16 cellular contexts compared by ENCODE assay signal in genomic region chr21:36512971-36513370, GRCh38. TPM values are rescaled to one million over a fixed set of nuclear protein-coding genes. Genes with fewer than 3 reads are reported as not detected.
DNase-seq lines count a peak whose midpoint lies in the region; ATAC-seq and TF ChIP-seq lines count a peak whose summit lies in the region.
"Had no signal": no experiment of that assay in that cellular context is flagged by ENCODE, and none has a peak within 500 bp of the region (broad histone marks: within the 10 kb centered on the region; RNA-seq: fewer than 3 reads in every experiment).

No MANE protein-coding gene starts in this region.

- no peak overlapping the region for H2AFZ ChIP-seq in Karpas-422 (ENCODE audit: low read length)
- H2AFZ ChIP-seq in neural progenitor cell (replicated peaks), result peak overlapping the region; percentile 21

- H4K20me1 ChIP-seq in BLaER1 treated with 17β-estradiol and CSF1 and Interleukin-3, amounts not matched to agents 10 nM and 100 nM, result no peaks in the 10 kb centered on the region
- no peaks in the 10 kb centered on the region for H4K20me1 ChIP-seq in Karpas-422 (ENCODE audit: insufficient read depth, low read depth, low read length)
- H4K20me1 ChIP-seq in neural progenitor cell (ENCODE audit: low read depth), result no peaks in the 10 kb centered on the region

- peaks cover 0 to 50% (median 33%) of the 10 kb centered on the region in 10 experiments; a peak in 15 of 20 replicates for H3K4me1 ChIP-seq in BLaER1 treated with 17β-estradiol and CSF1 and Interleukin-3, amounts not matched to agents 10 nM and 100 nM
- H3K4me1 ChIP-seq in Karpas-422 (ENCODE audit: low read length) (peaks cover 31% of the 10 kb centered on the region), neural progenitor cell (no peaks in the 10 kb centered on the region), right atrium auricular region (no peaks in the 10 kb centered on the region)
- H3K4me1 ChIP-seq: BE2C had no signal

- no peaks in the 10 kb centered on the region for H3F3A ChIP-seq in neural progenitor cell (ENCODE audit: low read depth)

- H3K9me3 Mint-ChIP-seq in WTC11 (peaks cover 5% of the 10 kb centered on the region), neural progenitor cell (peaks cover 3% of the 10 kb centered on the region)
- H3K9me3 Mint-ChIP-seq: HFFc6 had no signal

- peaks cover 0 to 21% (median 7%) of the 10 kb centered on the region in 11 experiments; a peak in 7 of 22 replicates for H3K9me3 ChIP-seq in BLaER1 treated with 17β-estradiol and CSF1 and Interleukin-3, amounts not matched to agents 10 nM and 100 nM (replicated peaks in 1 of 11)
- H3K9me3 ChIP-seq in Karpas-422 (ENCODE audit: low read length), result no peaks in the 10 kb centered on the region
- H3K9me3 ChIP-seq in neural progenitor cell (ENCODE audit: low read depth), result no peaks in the 10 kb centered on the region
- no peaks in the 10 kb centered on the region for H3K9me3 ChIP-seq in right atrium auricular region
- H3K9me3 ChIP-seq: BE2C, Caco-2 had no signal

- 0 out of 2 replicates have a peak, but pooled peaks cover 2% of the 10 kb centered on the region for H3K36me3 Mint-ChIP-seq in WTC11
- no peaks in the 10 kb centered on the region for H3K36me3 Mint-ChIP-seq in neural progenitor cell
- H3K36me3 Mint-ChIP-seq: CD8-positive, alpha-beta memory T cell had no signal

- ATAC-seq in WTC11 (no peak), GM18909 (IDR thresholded peaks at IDR 0.05; ENCODE audit: poor library complexity, unreplicated experiment) (no peak)

- H3K4me1 Mint-ChIP-seq in WTC11, result peaks cover 6% of the 10 kb centered on the region; the same call in 1 of the 2 replicates
- peaks cover 4% of the 10 kb centered on the region for H3K4me1 Mint-ChIP-seq in neural progenitor cell
- H3K4me1 Mint-ChIP-seq: CD8-positive, alpha-beta memory T cell had no signal

- DNase-seq in Karpas-422, result peak; percentile 29
- no peak for DNase-seq in WTC11 (ENCODE audit: low spot score)
- DNase-seq in neural progenitor cell (ENCODE audit: low spot score), result no peak
- DNase-seq in right atrium auricular region (ENCODE audit: low spot score), result no peak
- no peak for DNase-seq in stimulated activated CD4-positive, alpha-beta T cell treated with anti-CD3 and anti-CD28 coated beads, Interleukin-15, amount 100 ng/mL, for 24 hours
- DNase-seq: BE2C; Caco-2; CD8-positive, alpha-beta memory T cell; DND-41; GDM1; GOT3; HCEC 1CT; HFFc6; KBM-7 had no signal

- CTCF ChIA-PET in WTC11 (lab: Charles Lee), result interaction anchor here (0.9 kb wide), 1 partner anchor 8 kb away, joined by 3 read pairs; no protein-coding TSS in a partner anchor

- peak overlapping the region in 6 of 11 experiments; percentile 20 to 71 (median 50); a peak in 10 of 22 replicates for H3K4me2 ChIP-seq in BLaER1 treated with 17β-estradiol and CSF1 and Interleukin-3, amounts not matched to agents 10 nM and 100 nM
- H3K4me2 ChIP-seq in Karpas-422 (ENCODE audit: low read depth, low read length, poor library complexity, severe bottlenecking) (peak overlapping the region; percentile 33), neural progenitor cell (no peak overlapping the region)

- H3K27ac Mint-ChIP-seq in WTC11, result no peak overlapping the region
- no peak overlapping the region for H3K27ac Mint-ChIP-seq in neural progenitor cell
- H3K27ac Mint-ChIP-seq: CD8-positive, alpha-beta memory T cell; HFFc6 had no signal

- POLR2A ChIA-PET in WTC11 (lab: Charles Lee), result interaction anchor here (1.1 kb wide), 1 partner anchor 21 kb away, joined by 3 read pairs; no protein-coding TSS in a partner anchor

- no peak overlapping the region for H3K4me3 ChIP-seq in BLaER1 treated with 17β-estradiol and CSF1 and Interleukin-3, amounts not matched to agents 10 nM and 100 nM
- H3K4me3 ChIP-seq in Karpas-422 (ENCODE audit: low read length) (no peak overlapping the region), neural progenitor cell (no peak overlapping the region), right atrium auricular region (no peak overlapping the region)

- H3K9ac ChIP-seq in BLaER1 treated with 17β-estradiol and CSF1 and Interleukin-3, amounts not matched to agents 10 nM and 100 nM, result no peak overlapping the region
- H3K9ac ChIP-seq in Karpas-422 (ENCODE audit: low read length) (no peak overlapping the region), neural progenitor cell (no peak overlapping the region)

- no peak for TF ChIP-seq CTCF in WTC11 (IDR thresholded peaks at IDR 0.05)
- TF ChIP-seq CTCF in neural progenitor cell (IDR thresholded peaks at IDR 0.05), result no peak
- TF ChIP-seq CTCF in right atrium auricular region (IDR thresholded peaks at IDR 0.05), result no peak

- no peaks in the 10 kb centered on the region for H3K27me3 ChIP-seq in BLaER1 treated with 17β-estradiol and CSF1 and Interleukin-3, amounts not matched to agents 10 nM and 100 nM
- H3K27me3 ChIP-seq in Karpas-422 (ENCODE audit: low read length) (peaks cover 4% of the 10 kb centered on the region; the same call in 1 of the 2 replicates), neural progenitor cell (no peaks in the 10 kb centered on the region), right atrium auricular region (no peaks in the 10 kb centered on the region)
- H3K27me3 ChIP-seq: BE2C had no signal

- no peaks in the 10 kb centered on the region for H3K9me2 ChIP-seq in Karpas-422 (replicated peaks; ENCODE audit: insufficient read depth, low read length)

- no peak overlapping the region for H3K4me3 Mint-ChIP-seq in WTC11
- no peak overlapping the region for H3K4me3 Mint-ChIP-seq in neural progenitor cell
- H3K4me3 Mint-ChIP-seq: CD8-positive, alpha-beta memory T cell; HFFc6 had no signal

- no peaks in the 10 kb centered on the region for H3K79me2 ChIP-seq in Karpas-422 (ENCODE audit: low read length)
- H3K79me2 ChIP-seq in neural progenitor cell (ENCODE audit: low read depth), result no peaks in the 10 kb centered on the region

- H3K36me3 ChIP-seq in BLaER1 treated with 17β-estradiol and CSF1 and Interleukin-3, amounts not matched to agents 10 nM and 100 nM, result no peaks in the 10 kb centered on the region
- H3K36me3 ChIP-seq in Karpas-422 (ENCODE audit: insufficient read depth, low read length), result no peaks in the 10 kb centered on the region
- H3K36me3 ChIP-seq in neural progenitor cell, result no peaks in the 10 kb centered on the region
- H3K36me3 ChIP-seq in right atrium auricular region, result no peaks in the 10 kb centered on the region
- H3K36me3 ChIP-seq: BE2C had no signal

- no peak overlapping the region for H3K27ac ChIP-seq in BLaER1 treated with 17β-estradiol and CSF1 and Interleukin-3, amounts not matched to agents 10 nM and 100 nM
- H3K27ac ChIP-seq in Karpas-422 (ENCODE audit: low read length) (no peak overlapping the region), neural progenitor cell (no peak overlapping the region), right atrium auricular region (no peak overlapping the region)

- H3K27me3 Mint-ChIP-seq in WTC11 (ENCODE audit: low read depth) (no peaks in the 10 kb centered on the region), neural progenitor cell (ENCODE audit: insufficient read depth, low read depth) (peaks cover 14% of the 10 kb centered on the region)

TF ChIP-seq in WTC11, 78 proteins besides CTCF, POLR2A, EP300 and RAD21:
- TF ChIP-seq GRHL2 (CRISPR knock-in tag; IDR thresholded peaks at IDR 0.05; ENCODE audit: insufficient replicate concordance, severe bottlenecking), result no peak
- TF ChIP-seq USF2 (CRISPR knock-in tag; IDR thresholded peaks at IDR 0.05), result peak; percentile 46

RNA-seq across cellular contexts. Expression of gene CLDN14, which starts 33.0 kb away (rescaled TPM):
- not detected in 2 replicates for total RNA-seq in Karpas-422 (2014; rRNA removed; shearing (Covaris generic); ENCODE audit: low replicate concordance)
- total RNA-seq in WTC11 (2021) (not detected in 3 replicates), neural progenitor cell (ENCODE audit: low replicate concordance) (not detected in 2 replicates), right atrium auricular region (not detected)
- total RNA-seq: Caco-2; CD8-positive, alpha-beta memory T cell had no signal
